ENCODE assay signal across 16 cellular contexts in the genomic region with DNA sequence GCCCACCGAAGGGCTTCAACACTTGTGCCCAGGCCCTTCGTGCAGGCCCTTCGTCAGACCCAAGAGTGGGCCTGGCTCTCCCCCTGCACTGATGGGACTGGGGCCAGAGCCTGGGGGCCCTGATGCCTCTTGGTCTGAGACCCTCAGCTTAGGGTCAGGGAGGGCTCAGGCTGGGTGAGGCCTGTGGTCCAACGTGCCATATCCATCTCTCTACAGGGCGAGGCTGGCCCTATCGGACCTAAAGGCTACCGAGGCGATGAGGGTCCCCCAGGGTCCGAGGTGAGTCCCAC.
"Had no signal": no experiment of that assay in that cellular context is flagged by ENCODE, and none has a peak within 500 bp of the region (broad histone marks: within the 10 kb centered on the region; RNA-seq: fewer than 3 reads in every experiment).

No MANE protein-coding gene starts in this region.

- ATAC-seq: activated CD8-positive, alpha-beta T cell treated with anti-CD3 and anti-CD28 coated beads for 36 hours; activated T-cell treated with anti-CD3 and anti-CD28 coated beads, Interleukin-2, amount 50 U/mL, for 72 hours; stimulated activated memory B cell treated with anti-CD40 and anti-IgM and Interleukin-4, amounts not matched to agents 10 μg/mL and 1 μg/mL and 100 μg/mL, for 72 hours had no signal

- H3K27ac ChIP-seq: cardiac muscle cell, dorsolateral prefrontal cortex, prostate gland, SJSA1 had no signal

- H3K4me3 ChIP-seq: cardiac muscle cell, dorsolateral prefrontal cortex, prostate gland, SJSA1 had no signal

- DNase-seq: activated B cell treated with CpG ODN at 0.5 μM for 24 hours; activated CD4-positive, alpha-beta T cell treated with anti-CD3 and anti-CD28 coated beads for 48 hours; activated CD8-positive, alpha-beta memory T cell treated with anti-CD3 and anti-CD28 coated beads, Interleukin-2, amount 50 U/mL, for 4 hours; activated naive CD4-positive, alpha-beta T cell treated with Interleukin-2 at 50 U/mL for 16 hours; erythroblast; hippocampal formation; occipital lobe; SW 1271; trophoblast cell had no signal

- H3K4me1 ChIP-seq: prostate gland, SJSA1 had no signal

- H3K9me3 ChIP-seq: prostate gland, SJSA1 had no signal

- H3K27me3 ChIP-seq: cardiac muscle cell, dorsolateral prefrontal cortex, SJSA1 had no signal

- H3K36me3 ChIP-seq: prostate gland had no signal
